Comparison of ENCODE assay signal across 1 cellular context in the genomic region with DNA sequence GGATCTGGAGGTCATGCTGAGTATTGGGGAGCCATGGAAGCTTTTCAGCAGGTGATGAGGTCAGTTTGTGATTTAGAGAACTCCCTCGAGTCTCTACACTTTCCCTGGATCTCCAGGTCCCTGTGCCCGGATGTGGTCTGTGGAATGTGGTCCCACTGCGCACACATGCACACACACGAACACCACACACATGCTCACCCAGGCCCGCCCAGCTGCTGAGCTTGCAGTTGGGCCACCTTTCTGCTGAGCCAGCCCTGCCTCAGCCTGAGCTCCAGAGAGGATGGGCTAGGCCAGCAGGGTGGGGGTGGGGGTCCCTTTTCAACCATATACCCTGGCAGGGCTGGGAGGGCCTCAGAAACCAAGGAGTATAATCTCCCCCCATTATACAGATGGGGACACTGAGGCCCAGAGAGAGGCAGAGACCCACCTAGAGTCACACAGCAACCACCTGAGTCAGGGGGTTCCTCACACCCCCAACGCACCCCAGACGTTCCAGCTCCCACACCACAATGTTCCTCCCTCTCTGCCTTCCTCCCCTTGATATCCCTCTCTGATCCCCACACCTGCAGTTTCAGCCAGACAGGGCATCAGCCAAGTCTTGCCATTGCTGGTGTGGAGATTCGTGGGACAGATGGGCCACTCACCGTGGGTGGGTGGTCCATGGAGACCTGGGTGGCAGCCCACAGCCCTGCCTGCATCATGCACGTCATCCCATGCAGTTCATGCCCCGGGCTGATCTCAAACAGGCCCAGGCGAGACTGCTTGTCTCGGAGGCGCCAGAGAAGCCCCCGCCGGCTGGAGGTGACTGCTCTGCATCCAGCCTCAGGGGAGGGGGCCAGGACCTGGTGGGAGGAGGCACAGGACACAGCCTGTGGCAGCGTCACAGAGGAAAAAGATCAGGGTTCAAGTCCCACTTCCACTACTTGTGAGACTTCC.
TF ChIP-seq lines count a peak whose summit lies in the region.

No MANE protein-coding gene starts in this region.

TF ChIP-seq in GM23338, 12 proteins besides CTCF, POLR2A, EP300 and RAD21:
- TF ChIP-seq REST (IDR thresholded peaks at IDR 0.05; ENCODE audit: unreplicated experiment) (no peak), EZH2 (IDR thresholded peaks at IDR 0.05; ENCODE audit: low read depth, unreplicated experiment) (no peak), NANOG (IDR thresholded peaks at IDR 0.05; ENCODE audit: borderline replicate concordance) (no peak), CREB1 (CRISPR knock-in tag; IDR thresholded peaks at IDR 0.05; ENCODE audit: low read depth) (no peak), EZH2phosphoT487 (IDR thresholded peaks at IDR 0.05; ENCODE audit: unreplicated experiment) (no peak), JUNB (IDR thresholded peaks at IDR 0.05; ENCODE audit: unreplicated experiment) (no peak), ZNF114 (CRISPR knock-in tag; IDR thresholded peaks at IDR 0.05) (no peak), POLR2AphosphoS5 (IDR thresholded peaks at IDR 0.05; ENCODE audit: low read depth) (no peak), STAT1 (IDR thresholded peaks at IDR 0.05; ENCODE audit: unreplicated experiment) (no peak), ZNF331 (CRISPR knock-in tag; IDR thresholded peaks at IDR 0.05; ENCODE audit: low read depth) (no peak)
- TF ChIP-seq, protein P1, sequence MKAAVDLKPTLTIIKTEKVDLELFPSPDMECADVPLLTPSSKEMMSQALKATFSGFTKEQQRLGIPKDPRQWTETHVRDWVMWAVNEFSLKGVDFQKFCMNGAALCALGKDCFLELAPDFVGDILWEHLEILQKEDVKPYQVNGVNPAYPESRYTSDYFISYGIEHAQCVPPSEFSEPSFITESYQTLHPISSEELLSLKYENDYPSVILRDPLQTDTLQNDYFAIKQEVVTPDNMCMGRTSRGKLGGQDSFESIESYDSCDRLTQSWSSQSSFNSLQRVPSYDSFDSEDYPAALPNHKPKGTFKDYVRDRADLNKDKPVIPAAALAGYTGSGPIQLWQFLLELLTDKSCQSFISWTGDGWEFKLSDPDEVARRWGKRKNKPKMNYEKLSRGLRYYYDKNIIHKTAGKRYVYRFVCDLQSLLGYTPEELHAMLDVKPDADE (IDR thresholded peaks at IDR 0.05), result no peak
- TF ChIP-seq, protein P2, sequence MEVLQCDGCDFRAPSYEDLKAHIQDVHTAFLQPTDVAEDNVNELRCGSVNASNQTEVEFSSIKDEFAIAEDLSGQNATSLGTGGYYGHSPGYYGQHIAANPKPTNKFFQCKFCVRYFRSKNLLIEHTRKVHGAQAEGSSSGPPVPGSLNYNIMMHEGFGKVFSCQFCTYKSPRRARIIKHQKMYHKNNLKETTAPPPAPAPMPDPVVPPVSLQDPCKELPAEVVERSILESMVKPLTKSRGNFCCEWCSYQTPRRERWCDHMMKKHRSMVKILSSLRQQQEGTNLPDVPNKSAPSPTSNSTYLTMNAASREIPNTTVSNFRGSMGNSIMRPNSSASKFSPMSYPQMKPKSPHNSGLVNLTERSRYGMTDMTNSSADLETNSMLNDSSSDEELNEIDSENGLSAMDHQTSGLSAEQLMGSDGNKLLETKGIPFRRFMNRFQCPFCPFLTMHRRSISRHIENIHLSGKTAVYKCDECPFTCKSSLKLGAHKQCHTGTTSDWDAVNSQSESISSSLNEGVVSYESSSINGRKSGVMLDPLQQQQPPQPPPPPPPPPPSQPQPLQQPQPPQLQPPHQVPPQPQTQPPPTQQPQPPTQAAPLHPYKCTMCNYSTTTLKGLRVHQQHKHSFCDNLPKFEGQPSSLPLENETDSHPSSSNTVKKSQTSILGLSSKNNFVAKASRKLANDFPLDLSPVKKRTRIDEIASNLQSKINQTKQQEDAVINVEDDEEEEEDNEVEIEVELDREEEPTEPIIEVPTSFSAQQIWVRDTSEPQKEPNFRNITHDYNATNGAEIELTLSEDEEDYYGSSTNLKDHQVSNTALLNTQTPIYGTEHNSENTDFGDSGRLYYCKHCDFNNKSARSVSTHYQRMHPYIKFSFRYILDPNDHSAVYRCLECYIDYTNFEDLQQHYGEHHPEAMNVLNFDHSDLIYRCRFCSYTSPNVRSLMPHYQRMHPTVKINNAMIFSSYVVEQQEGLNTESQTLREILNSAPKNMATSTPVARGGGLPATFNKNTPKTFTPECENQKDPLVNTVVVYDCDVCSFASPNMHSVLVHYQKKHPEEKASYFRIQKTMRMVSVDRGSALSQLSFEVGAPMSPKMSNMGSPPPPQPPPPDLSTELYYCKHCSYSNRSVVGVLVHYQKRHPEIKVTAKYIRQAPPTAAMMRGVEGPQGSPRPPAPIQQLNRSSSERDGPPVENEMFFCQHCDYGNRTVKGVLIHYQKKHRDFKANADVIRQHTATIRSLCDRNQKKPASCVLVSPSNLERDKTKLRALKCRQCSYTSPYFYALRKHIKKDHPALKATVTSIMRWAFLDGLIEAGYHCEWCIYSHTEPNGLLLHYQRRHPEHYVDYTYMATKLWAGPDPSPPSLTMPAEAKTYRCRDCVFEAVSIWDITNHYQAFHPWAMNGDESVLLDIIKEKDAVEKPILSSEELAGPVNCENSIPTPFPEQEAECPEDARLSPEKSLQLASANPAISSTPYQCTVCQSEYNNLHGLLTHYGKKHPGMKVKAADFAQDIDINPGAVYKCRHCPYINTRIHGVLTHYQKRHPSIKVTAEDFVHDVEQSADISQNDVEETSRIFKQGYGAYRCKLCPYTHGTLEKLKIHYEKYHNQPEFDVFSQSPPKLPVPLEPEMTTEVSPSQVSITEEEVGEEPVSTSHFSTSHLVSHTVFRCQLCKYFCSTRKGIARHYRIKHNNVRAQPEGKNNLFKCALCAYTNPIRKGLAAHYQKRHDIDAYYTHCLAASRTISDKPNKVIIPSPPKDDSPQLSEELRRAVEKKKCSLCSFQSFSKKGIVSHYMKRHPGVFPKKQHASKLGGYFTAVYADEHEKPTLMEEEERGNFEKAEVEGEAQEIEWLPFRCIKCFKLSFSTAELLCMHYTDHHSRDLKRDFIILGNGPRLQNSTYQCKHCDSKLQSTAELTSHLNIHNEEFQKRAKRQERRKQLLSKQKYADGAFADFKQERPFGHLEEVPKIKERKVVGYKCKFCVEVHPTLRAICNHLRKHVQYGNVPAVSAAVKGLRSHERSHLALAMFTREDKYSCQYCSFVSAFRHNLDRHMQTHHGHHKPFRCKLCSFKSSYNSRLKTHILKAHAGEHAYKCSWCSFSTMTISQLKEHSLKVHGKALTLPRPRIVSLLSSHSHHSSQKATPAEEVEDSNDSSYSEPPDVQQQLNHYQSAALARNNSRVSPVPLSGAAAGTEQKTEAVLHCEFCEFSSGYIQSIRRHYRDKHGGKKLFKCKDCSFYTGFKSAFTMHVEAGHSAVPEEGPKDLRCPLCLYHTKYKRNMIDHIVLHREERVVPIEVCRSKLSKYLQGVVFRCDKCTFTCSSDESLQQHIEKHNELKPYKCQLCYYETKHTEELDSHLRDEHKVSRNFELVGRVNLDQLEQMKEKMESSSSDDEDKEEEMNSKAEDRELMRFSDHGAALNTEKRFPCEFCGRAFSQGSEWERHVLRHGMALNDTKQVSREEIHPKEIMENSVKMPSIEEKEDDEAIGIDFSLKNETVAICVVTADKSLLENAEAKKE (CRISPR knock-in tag; IDR thresholded peaks at IDR 0.05), result no peak
